Comparison of ENCODE assay signal across 24 cellular contexts in genomic region chr3:125219261-125219701, GRCh38. TPM values are rescaled to one million over a fixed set of nuclear protein-coding genes. Genes with fewer than 3 reads are reported as not detected.
DNase-seq lines count a peak whose midpoint lies in the region; ATAC-seq, FAIRE-seq and TF ChIP-seq lines count a peak whose summit lies in the region.
"Had no signal": no experiment of that assay in that cellular context is flagged by ENCODE, and none has a peak within 500 bp of the region (broad histone marks: within the 10 kb centered on the region; RNA-seq: fewer than 3 reads in every experiment).

No MANE protein-coding gene starts in this region.

- TF ChIP-seq EP300 in HepG2 (IDR thresholded peaks at IDR 0.05; ENCODE audit: low read depth in 2 of 2, low read length in 2 of 2), result no peak
- no peak for TF ChIP-seq EP300 in HepG2 (CRISPR knock-in tag; IDR thresholded peaks at IDR 0.05; ENCODE audit: borderline replicate concordance)

- H3K27ac Mint-ChIP-seq in endodermal cell (peak overlapping the region; percentile 64), type B pancreatic cell (peak overlapping the region; percentile 77), T-helper 17 cell (no peak overlapping the region)
- H3K27ac Mint-ChIP-seq: activated B cell treated with CpG ODN at 0.5 μM for 24 hours; activated CD8-positive, alpha-beta memory T cell treated with anti-CD3 and anti-CD28 coated beads, Interleukin-2, amount 10 ng/mL, durations not matched to agents 7 days and 5 days had no signal

- H3K27ac ChIP-seq in endodermal cell (ENCODE audit: low read depth, low read length) (no peak overlapping the region), HepG2 (ENCODE audit: extremely low read length, insufficient read depth, low read length) (no peak overlapping the region), testis (no peak overlapping the region)
- H3K27ac ChIP-seq: 22Rv1, adrenal gland, brain microvascular endothelial cell, heart left ventricle, vagina had no signal

- no peak overlapping the region for H3K9ac ChIP-seq in endodermal cell (ENCODE audit: extremely low read depth, low read length, poor library complexity, severe bottlenecking)
- H3K9ac ChIP-seq in HepG2 (ENCODE audit: insufficient read depth, low read depth, low read length), result no peak overlapping the region

- no TSS peak for BruUV-seq in HepG2 (replicated peaks; lab: Mats Ljungman, UMichigan)

- H3K9me3 Mint-ChIP-seq in endodermal cell (no peaks in the 10 kb centered on the region), type B pancreatic cell (no peaks in the 10 kb centered on the region)
- H3K9me3 Mint-ChIP-seq: activated B cell treated with CpG ODN at 0.5 μM for 24 hours; naive thymus-derived CD8-positive, alpha-beta T cell had no signal

- H2AFZ ChIP-seq in HepG2 (ENCODE audit: low read length), result no peak overlapping the region

- in situ Hi-C loops in HepG2 (cut with HindIII; ENCODE audit: extremely low pct_ligation_motif_present, low pct_unique_long_range_greater_than_20kb), result no loop called here

- no peak for FAIRE-seq in HepG2 (lab: Jason Lieb, UNC)

- no peak for TF ChIP-seq RAD21 in HepG2 (CRISPR knock-in tag; IDR thresholded peaks at IDR 0.05)

- H3K27me3 Mint-ChIP-seq in endodermal cell (ENCODE audit: insufficient read depth), result no peaks in the 10 kb centered on the region
- H3K27me3 Mint-ChIP-seq in type B pancreatic cell, result no peaks in the 10 kb centered on the region
- peaks cover 9% of the 10 kb centered on the region for H3K27me3 Mint-ChIP-seq in T-helper 17 cell

- POLR2A ChIA-PET in HepG2 (lab: Yijun Ruan, JAX), result no interaction called here

- no peaks in the 10 kb centered on the region for H3K36me3 ChIP-seq in endodermal cell (ENCODE audit: control insufficient read depth, insufficient read depth, low read length)
- no peaks in the 10 kb centered on the region for H3K36me3 ChIP-seq in HepG2 (replicated peaks in 1 of 2; ENCODE audit: control insufficient read depth in 1 of 2, insufficient read depth in 2 of 2, low read length in 2 of 2)
- no peaks in the 10 kb centered on the region for H3K36me3 ChIP-seq in testis (ENCODE audit: low read depth, missing control alignments)
- H3K36me3 ChIP-seq: adrenal gland, brain microvascular endothelial cell, heart left ventricle, vagina had no signal

- peak overlapping the region; percentile 43 for H3K4me2 ChIP-seq in HepG2 (ENCODE audit: low read depth, low read length)

- TF ChIP-seq POLR2A in HepG2 (IDR thresholded peaks at IDR 0.05; ENCODE audit: insufficient read depth in 1 of 2, low read depth in 2 of 2, low read length in 2 of 2) (no peak), testis (IDR thresholded peaks at IDR 0.05) (no peak)

- H4K20me1 ChIP-seq in HepG2 (ENCODE audit: insufficient read depth, low read length), result no peaks in the 10 kb centered on the region

- H3K9me3 ChIP-seq in endodermal cell (ENCODE audit: control insufficient read depth, low read length) (no peaks in the 10 kb centered on the region), HepG2 (ENCODE audit: low read length) (no peaks in the 10 kb centered on the region), testis (no peaks in the 10 kb centered on the region), T-helper 17 cell (ENCODE audit: control insufficient read depth, low read length, poor library complexity, severe bottlenecking) (no peaks in the 10 kb centered on the region)
- H3K9me3 ChIP-seq: adrenal gland, heart left ventricle, vagina had no signal

- WGBS in endodermal cell (ENCODE audit: insufficient coverage in 1 of 2, insufficient read length in 1 of 2), 2 experiments, result 87 to 91% methylated on average over 4 to 8 of the region's 8 CpGs
- 9% methylated on average over 8 of the region's 8 CpGs for WGBS in HepG2 (ENCODE audit: low lambda C conversion rate)
- WGBS in testis, 2 donors, result 92 to 94% methylated on average over 5 to 8 of the region's 8 CpGs

- H3K79me2 ChIP-seq in HepG2 (ENCODE audit: insufficient read depth, low read length), result no peaks in the 10 kb centered on the region

- H3K27me3 ChIP-seq in endodermal cell (ENCODE audit: control insufficient read depth, insufficient read depth, low read length, poor library complexity, severe bottlenecking) (no peaks in the 10 kb centered on the region), HepG2 (ENCODE audit: control insufficient read depth in 1 of 2, insufficient read depth in 2 of 2, low read length in 2 of 2) (no peaks in the 10 kb centered on the region), testis (no peaks in the 10 kb centered on the region)
- H3K27me3 ChIP-seq: adrenal gland, brain microvascular endothelial cell, vagina had no signal

- H3K4me3 Mint-ChIP-seq in endodermal cell (no peak overlapping the region), type B pancreatic cell (no peak overlapping the region), T-helper 17 cell (no peak overlapping the region)
- H3K4me3 Mint-ChIP-seq: activated B cell treated with CpG ODN at 0.5 μM for 24 hours; activated CD8-positive, alpha-beta memory T cell treated with anti-CD3 and anti-CD28 coated beads, Interleukin-2, amount 10 ng/mL, durations not matched to agents 7 days and 5 days; naive thymus-derived CD8-positive, alpha-beta T cell had no signal

- H3K4me3 ChIP-seq in endodermal cell (ENCODE audit: low read length), result no peak overlapping the region
- peak overlapping the region in 1 of 3 experiments; percentile 21; a peak in 1 of 6 replicates for H3K4me3 ChIP-seq in HepG2 (replicated peaks in 1 of 3; ENCODE audit: insufficient read depth in 1 of 3, low read depth in 2 of 3, low read length in 3 of 3)
- H3K4me3 ChIP-seq in testis, result no peak overlapping the region
- H3K4me3 ChIP-seq: adrenal gland, heart left ventricle, vagina had no signal

- CTCF ChIA-PET in HepG2 (lab: Yijun Ruan, JAX; ENCODE audit: low intra/inter-chr PET ratio, low total read pairs), result no interaction called here

- TF ChIP-seq CTCF in endodermal cell (conservative IDR thresholded peaks at IDR 0.05) (no peak), HepG2 (CRISPR knock-in tag; IDR thresholded peaks at IDR 0.05) (no peak), type B pancreatic cell (conservative IDR thresholded peaks at IDR 0.05) (no peak), testis (IDR thresholded peaks at IDR 0.05) (no peak)

- H3K36me3 Mint-ChIP-seq in endodermal cell (ENCODE audit: low read depth) (no peaks in the 10 kb centered on the region), type B pancreatic cell (no peaks in the 10 kb centered on the region), T-helper 17 cell (ENCODE audit: low read depth) (no peaks in the 10 kb centered on the region)
- H3K36me3 Mint-ChIP-seq: activated CD8-positive, alpha-beta memory T cell treated with anti-CD3 and anti-CD28 coated beads, Interleukin-2, amount 10 ng/mL, durations not matched to agents 7 days and 5 days; naive thymus-derived CD8-positive, alpha-beta T cell had no signal

- H3K4me1 Mint-ChIP-seq in endodermal cell, result peaks cover 15% of the 10 kb centered on the region
- H3K4me1 Mint-ChIP-seq in type B pancreatic cell (ENCODE audit: unreplicated experiment), result peaks cover 10% of the 10 kb centered on the region
- peaks cover 8% of the 10 kb centered on the region for H3K4me1 Mint-ChIP-seq in T-helper 17 cell

- ATAC-seq in HepG2, result peak; percentile 78
- no peak for ATAC-seq in GM21526 (IDR thresholded peaks at IDR 0.05; ENCODE audit: low FRiP score, unreplicated experiment)
- ATAC-seq in T-helper 17 cell, result no peak
- ATAC-seq: activated CD8-positive, alpha-beta memory T cell treated with anti-CD3 and anti-CD28 coated beads, Interleukin-2, amount 10 ng/mL, durations not matched to agents 7 days and 5 days; left cardiac atrium; naive thymus-derived CD8-positive, alpha-beta T cell had no signal

- peak; percentile 8 for DNase-seq in DMS53 (lab: John Stamatoyannopoulos, UW)
- DNase-seq in DMS53 treated with DMSO at 0.1 percent for 48 hours (lab: John Stamatoyannopoulos, UW; ENCODE audit: unreplicated experiment), result no peak
- DNase-seq in endodermal cell, result peak; percentile 70
- DNase-seq in HepG2 (ENCODE audit: low spot score), result no peak
- no peak for DNase-seq in type B pancreatic cell (ENCODE audit: extremely low spot score, unreplicated experiment)
- no peak for DNase-seq in testis
- no peak for DNase-seq in T-helper 17 cell
- DNase-seq: activated B cell treated with CpG ODN at 0.5 μM for 24 hours; activated CD4-positive, alpha-beta T cell treated with anti-CD3 and anti-CD28 coated beads, Interleukin-2, amount 50 U/mL, for 1 hour; activated CD8-positive, alpha-beta memory T cell treated with anti-CD3 and anti-CD28 coated beads, Interleukin-2, amount 10 ng/mL, durations not matched to agents 7 days and 5 days; activated naive CD4-positive, alpha-beta T cell treated with Interleukin-2 at 50 U/mL for 16 hours; activated T-cell treated with anti-CD3 and anti-CD28 coated beads, Interleukin-2, amount 50 U/mL, for 48 hours; adrenal gland; brain microvascular endothelial cell; heart left ventricle; left cardiac atrium; naive thymus-derived CD8-positive, alpha-beta T cell; NCI-H146; NCI-H510A treated with DMSO at 0.1 percent for 48 hours; SIG-M5; stimulated activated CD4-positive, alpha-beta T cell treated with anti-CD3 and anti-CD28 coated beads, Interleukin-2, amount 100 ng/mL, for 24 hours had no signal

- no peaks in the 10 kb centered on the region for H3K4me1 ChIP-seq in endodermal cell (ENCODE audit: control insufficient read depth, insufficient read depth, low read length)
- peaks cover 25% of the 10 kb centered on the region for H3K4me1 ChIP-seq in HepG2 (ENCODE audit: insufficient read depth, low read length)
- H3K4me1 ChIP-seq in testis, result no peaks in the 10 kb centered on the region
- H3K4me1 ChIP-seq: adrenal gland, heart left ventricle, vagina had no signal

- intact Hi-C loops in HepG2 (cut with micrococcal nuclease; ENCODE audit: unreplicated experiment) (no loop called here), testis (cut with DNase I; ENCODE audit: low total_unique reads) (no loop called here)

RNA-seq across cellular contexts. Expression of gene SLC12A8, which starts 6.7 kb away (rescaled TPM):
- total RNA-seq in endodermal cell (10 to 100 TPM; 17.3 to 18.6 TPM), HepG2 (2016; rRNA removed; fragmentation: Illumina TruSeq; extraction: Trizol) (0.13 and 0.71 TPM in 2 replicates), type B pancreatic cell (ENCODE audit: low replicate concordance) (6.8 and 13.8 TPM in 2 replicates), testis (10 to 100 TPM; 12.3 to 21.0 TPM), T-helper 17 cell (under 1 TPM in 1 of 2 donors, not detected in 1; 0.40 TPM)
- 4.2 TPM for polyA plus RNA-seq in endodermal cell (2013, experiment 1 of 2)
- 4.1 TPM for polyA plus RNA-seq in endodermal cell (2013, experiment 2 of 2)
- 0.18 and 0.40 TPM in 2 replicates for total RNA-seq in HepG2 (2016; cell fraction: cytosol; rRNA removed; fragmentation: Illumina TruSeq; extraction: Trizol; ENCODE audit: low read depth)
- total RNA-seq in HepG2 (2016; cell fraction: insoluble cytoplasmic fraction; rRNA removed; fragmentation: Illumina TruSeq; extraction: Trizol), result 0.33 and 0.52 TPM in 2 replicates
- 0.10 and 0.34 TPM in 2 replicates for total RNA-seq in HepG2 (2016; cell fraction: membrane; rRNA removed; fragmentation: Illumina TruSeq; extraction: Trizol)
- total RNA-seq in HepG2 (2016; cell fraction: nucleus; rRNA removed; fragmentation: Illumina TruSeq; extraction: Trizol), result 0.56 and 0.65 TPM in 2 replicates
- polyA plus RNA-seq in HepG2 (2011; rRNA removed) (0.44 and 0.55 TPM in 2 replicates), testis (ENCODE audit: insufficient read depth, low read depth, low replicate concordance) (10.3 TPM)
- polyA plus RNA-seq in HepG2 (2011; cell fraction: cytosol; rRNA removed), result 0.16 and 0.17 TPM in 2 replicates
- polyA plus RNA-seq in HepG2 (2011; cell fraction: nucleus; rRNA removed), result 0.14 and 0.79 TPM in 2 replicates
- 0.24 TPM in 1 of 2 replicates, not detected in the other for polyA plus RNA-seq in HepG2 (2012)
- 0.03 TPM in 1 of 2 replicates, not detected in the other for polyA plus RNA-seq in HepG2 (2016; cell fraction: cytosol; fragmentation: Illumina TruSeq; extraction: Trizol; ENCODE audit: low read depth)
- polyA plus RNA-seq in HepG2 (2016; cell fraction: insoluble cytoplasmic fraction; fragmentation: Illumina TruSeq; extraction: Trizol; ENCODE audit: low read depth), result 0.13 TPM in 1 of 2 replicates, not detected in the other
- 0.14 TPM in 1 of 2 replicates, not detected in the other for polyA plus RNA-seq in HepG2 (2016; cell fraction: membrane; fragmentation: Illumina TruSeq; extraction: Trizol; ENCODE audit: low read depth)
- polyA plus RNA-seq in HepG2 (2016; cell fraction: nucleus; fragmentation: Illumina TruSeq; extraction: Trizol; ENCODE audit: insufficient read depth, low read depth), result 0.73 and 1.4 TPM in 2 replicates
- 1.2 and 6.6 TPM in 2 replicates for polyA minus RNA-seq in HepG2 (2011; rRNA and poly(A)+ RNA removed; ENCODE audit: low replicate concordance)
- polyA minus RNA-seq in HepG2 (2011; cell fraction: cytosol; rRNA and poly(A)+ RNA removed), result not detected in 2 replicates
- 0.62 and 0.90 TPM in 2 replicates for polyA minus RNA-seq in HepG2 (2011; cell fraction: nucleus; rRNA and poly(A)+ RNA removed)
- polyA plus RNA-seq: naive thymus-derived CD8-positive, alpha-beta T cell had no signal

Comparison
In these comparisons a context has a peak if more than half of its experiments do, and no peak if none do; other contexts are left out.
1. DNase-seq: peak in DMS53 (single experiment) and endodermal cell (single experiment); none in DMS53 treated with DMSO at 0.1 percent for 48 hours (single experiment), HepG2 (single experiment), type B pancreatic cell (single experiment), testis (single experiment) and T-helper 17 cell (0 of 3).